ENCODE assay signal across 19 cellular contexts in genomic region chr1:177230228-177231016, GRCh38. TPM values are rescaled to one million over a fixed set of nuclear protein-coding genes. Genes with fewer than 3 reads are reported as not detected.
DNase-seq lines count a peak whose midpoint lies in the region; ATAC-seq, FAIRE-seq and TF ChIP-seq lines count a peak whose summit lies in the region.
"Had no signal": no experiment of that assay in that cellular context is flagged by ENCODE, and none has a peak within 500 bp of the region (broad histone marks: within the 10 kb centered on the region; RNA-seq: fewer than 3 reads in every experiment).

No MANE protein-coding gene starts in this region.

- no peaks in the 10 kb centered on the region for H3K23me2 ChIP-seq in H1 (ENCODE audit: low read depth, low read length)

- H3K27me3 ChIP-seq in cardiac muscle cell (no peaks in the 10 kb centered on the region), right atrium auricular region (no peaks in the 10 kb centered on the region), H1 (replicated peaks in 1 of 4; ENCODE audit: control insufficient read depth in 3 of 4, extremely low read depth in 1 of 4, insufficient read depth in 3 of 4, low read length in 3 of 4) (no peaks in the 10 kb centered on the region), right cardiac atrium (ENCODE audit: control insufficient read depth, insufficient read depth) (no peaks in the 10 kb centered on the region)
- H3K27me3 ChIP-seq: BE2C had no signal

- no peak overlapping the region for H3K14ac ChIP-seq in H1 (ENCODE audit: insufficient read length)

- H3K9me3 ChIP-seq in cardiac muscle cell (ENCODE audit: low read depth) (no peaks in the 10 kb centered on the region), right atrium auricular region (no peaks in the 10 kb centered on the region), H1 (ENCODE audit: insufficient read depth in 2 of 2, low read depth in 1 of 2, low read length in 1 of 2) (no peaks in the 10 kb centered on the region), right cardiac atrium (ENCODE audit: control insufficient read depth, low read length) (no peaks in the 10 kb centered on the region)
- H3K9me3 ChIP-seq: A549, BE2C had no signal

- no peak overlapping the region for H4K5ac ChIP-seq in H1 (ENCODE audit: insufficient read length, low read depth, low read length)

- no peak overlapping the region for H3K4me3 ChIP-seq in cardiac muscle cell
- H3K4me3 ChIP-seq in right atrium auricular region: no peak overlapping the region
- H3K4me3 ChIP-seq in H1 (ENCODE audit: extremely low read depth in 1 of 4, insufficient read depth in 2 of 4, low read depth in 3 of 4, low read length in 4 of 4): no peak overlapping the region
- H3K4me3 ChIP-seq in right cardiac atrium (ENCODE audit: low read length): no peak overlapping the region
- H3K4me3 ChIP-seq: A549, GM12878 had no signal

- no peak overlapping the region for H3K4ac ChIP-seq in H1 (replicated peaks; ENCODE audit: insufficient read length, low read depth, low read length)

- POLR2A ChIA-PET in H1 (lab: Charles Lee; ENCODE audit: partially characterized antibody): no interaction called here

- H2AFZ ChIP-seq in H1 (ENCODE audit: low read length): peak overlapping the region; percentile 23; the same call in 1 of the 2 replicates

- H4K8ac ChIP-seq in H1 (ENCODE audit: extremely low read depth, insufficient read depth, low read length): peak overlapping the region; percentile 69; the same call in 1 of the 2 replicates

- H3K27ac ChIP-seq in cardiac muscle cell (peak overlapping the region; percentile 83), right atrium auricular region (no peak overlapping the region), H1 (ENCODE audit: low read depth, low read length) (no peak overlapping the region), right cardiac atrium (ENCODE audit: low read length) (no peak overlapping the region)
- H3K27ac ChIP-seq: A549, C4-2B had no signal

- intact Hi-C loops in right cardiac atrium (cut with DNase I): no loop called here

- no peaks in the 10 kb centered on the region for H3K36me3 ChIP-seq in cardiac muscle cell
- H3K36me3 ChIP-seq in right atrium auricular region: no peaks in the 10 kb centered on the region
- H3K36me3 ChIP-seq in H1 (ENCODE audit: control insufficient read depth in 2 of 4, insufficient read depth in 4 of 4, low read length in 3 of 4): no peaks in the 10 kb centered on the region
- H3K36me3 ChIP-seq: BE2C had no signal

- FAIRE-seq in H1 (lab: Jason Lieb, UNC): no peak
- FAIRE-seq: A549, GM12878, GM18507, H54 had no signal

- H2BK120ac ChIP-seq in H1 (replicated peaks; ENCODE audit: low read depth, low read length): no peak overlapping the region

- 83% methylated on average over 4 of the region's 4 CpGs; no CpG with 5 or more reads in 1 of the 2 experiments for WGBS in H1 (ENCODE audit: extremely low coverage in 1 of 2, insufficient coverage in 1 of 2, insufficient read length in 1 of 2, insufficient replicate concordance in 2 of 2, low coverage in 1 of 2, low lambda C conversion rate in 2 of 2, missing lambda C conversion rate in 1 of 2), 2 experiments
- WGBS in right cardiac atrium: 73% methylated on average over 4 of the region's 4 CpGs

- TF ChIP-seq EP300 in H1 (IDR thresholded peaks at IDR 0.05; ENCODE audit: borderline replicate concordance in 1 of 2, low read depth in 2 of 2, low read length in 2 of 2): no peak

- H2BK20ac ChIP-seq in H1 (ENCODE audit: low read length): no peak overlapping the region

- CTCF ChIA-PET in H1 (lab: Charles Lee; ENCODE audit: partially characterized antibody): interaction anchor here (0.9 to 1.6 kb wide), 5 partner anchors 8 to 49 kb away, joined by 3 to 9 read pairs (median 6); no protein-coding TSS in a partner anchor

- H3K18ac ChIP-seq in H1 (ENCODE audit: extremely low read depth, low read length): no peak overlapping the region

- no peak overlapping the region for H3K23ac ChIP-seq in H1 (ENCODE audit: insufficient read length)

- no peak for TF ChIP-seq RAD21 in H1 (IDR thresholded peaks at IDR 0.05 in 1 of 2, conservative IDR thresholded peaks at IDR 0.05 in 1 of 2; ENCODE audit: low read depth in 2 of 2, low read length in 2 of 2)

- H2BK12ac ChIP-seq in H1 (ENCODE audit: low read depth, low read length): no peak overlapping the region

- H4K20me1 ChIP-seq in H1 (replicated peaks in 1 of 2; ENCODE audit: control insufficient read depth in 1 of 2, insufficient read depth in 2 of 2, low read length in 2 of 2): no peaks in the 10 kb centered on the region

- H3K9ac ChIP-seq in H1 (replicated peaks in 1 of 4; ENCODE audit: extremely low read depth in 1 of 4, low read depth in 3 of 4, low read length in 3 of 4): no peak overlapping the region

- H3K4me1 ChIP-seq in cardiac muscle cell (ENCODE audit: low read depth) (peaks cover 17% of the 10 kb centered on the region), right atrium auricular region (no peaks in the 10 kb centered on the region), H1 (replicated peaks in 1 of 4; ENCODE audit: control insufficient read depth in 3 of 4, insufficient read depth in 4 of 4, low read length in 3 of 4) (peaks cover 0 to 6% (median 2%) of the 10 kb centered on the region in 4 experiments; a peak in 3 of 7 replicates), right cardiac atrium (ENCODE audit: control insufficient read depth, insufficient read depth, low read length) (no peaks in the 10 kb centered on the region)
- H3K4me1 ChIP-seq: BE2C had no signal

- no peak overlapping the region for H4K91ac ChIP-seq in H1 (replicated peaks; ENCODE audit: insufficient read length, low read length)

- no peaks in the 10 kb centered on the region for H3K79me2 ChIP-seq in H1 (ENCODE audit: control insufficient read depth in 1 of 2, insufficient read depth in 2 of 2, low read length in 2 of 2)

- ATAC-seq in right cardiac atrium (peak; percentile 23 to 29), GM21381 (IDR thresholded peaks at IDR 0.05; ENCODE audit: unreplicated experiment) (no peak), GM21825 (IDR thresholded peaks at IDR 0.05; ENCODE audit: unreplicated experiment) (no peak)
- ATAC-seq: A549, GM12878, HCT116 had no signal

- no peak overlapping the region for H2BK15ac ChIP-seq in H1 (ENCODE audit: low read length)

- H3K4me2 ChIP-seq in H1 (ENCODE audit: insufficient read depth in 1 of 2, low read depth in 2 of 2, low read length in 2 of 2): 0 out of 4 replicates have a peak overlapping the region, but pooled peaks of 1 of the 2 experiments have one; percentile 13
- H3K4me2 ChIP-seq: A549 had no signal

- H3K56ac ChIP-seq in H1 (replicated peaks; ENCODE audit: insufficient read length, low read depth, low read length): no peak overlapping the region

- H2BK5ac ChIP-seq in H1 (ENCODE audit: low read depth, low read length): no peak overlapping the region

- DNase-seq in cardiac muscle cell (ENCODE audit: low read depth in 1 of 2, low spot score in 1 of 2) (peak in 1 of 2 donors; percentile 50), right atrium auricular region (ENCODE audit: low spot score) (no peak), H1 (ENCODE audit: low read depth in 1 of 2, low spot score in 2 of 2) (no peak), right cardiac atrium (no peak), HuH-7 (ENCODE audit: low spot score) (no peak)
- DNase-seq: BE2C; CD4-positive, alpha-beta memory T cell; DMS79; IMR-90 had no signal

- TF ChIP-seq POLR2A in H1 (IDR thresholded peaks at IDR 0.05; ENCODE audit: control extremely low read depth in 1 of 2, low read depth in 2 of 2, low read length in 2 of 2): no peak

- TF ChIP-seq CTCF in cardiac muscle cell (IDR thresholded peaks at IDR 0.05; ENCODE audit: low read depth, low read length) (no peak), right atrium auricular region (IDR thresholded peaks at IDR 0.05) (no peak), H1 (IDR thresholded peaks at IDR 0.05; ENCODE audit: control extremely low read depth in 1 of 3, insufficient read depth in 1 of 3, low read depth in 1 of 3, low read length in 3 of 3) (no peak)

- no peaks in the 10 kb centered on the region; the same call in 1 of the 2 replicates for H3K79me1 ChIP-seq in H1 (ENCODE audit: low read depth, low read length)

- no peak overlapping the region for H2AK5ac ChIP-seq in H1 (ENCODE audit: low read depth, low read length)

TF ChIP-seq in H1, 55 proteins besides CTCF, POLR2A, EP300 and RAD21 (continues in another document):
- TF ChIP-seq POU5F1 (IDR thresholded peaks at IDR 0.05; ENCODE audit: low read depth, low read length) (no peak), ATF2 (IDR thresholded peaks at IDR 0.05; ENCODE audit: low read length) (no peak), NRF1 (IDR thresholded peaks at IDR 0.05; ENCODE audit: low read depth, low read length) (no peak), HDAC2 (IDR thresholded peaks at IDR 0.05; ENCODE audit: borderline replicate concordance in 1 of 2, low read depth in 2 of 2, low read length in 2 of 2) (no peak), HDAC6 (IDR thresholded peaks at IDR 0.05; ENCODE audit: low read depth, low read length) (no peak), CBX8 (IDR thresholded peaks at IDR 0.05; ENCODE audit: borderline replicate concordance, low read depth, low read length) (no peak), RXRA (IDR thresholded peaks at IDR 0.05; ENCODE audit: insufficient read depth, low read depth, low read length) (no peak), JUN (IDR thresholded peaks at IDR 0.05; ENCODE audit: low read depth, low read length) (no peak)

RNA-seq across cellular contexts. Expression of gene BRINP2, which starts 59.7 kb away (rescaled TPM):
- total RNA-seq in cardiac muscle cell (8.9 and 20.6 TPM in 2 replicates), right atrium auricular region (1 to 10 TPM in 1 of 2 donors, under 1 TPM in 1; 0.96 to 1.1 TPM), right cardiac atrium (under 1 TPM; 0.17 to 0.33 (median 0.20) TPM)
- polyA plus RNA-seq in cardiac muscle cell (11.5 and 26.1 TPM in 2 replicates), H1 (2011; rRNA removed) (0.22 and 0.42 TPM in 2 replicates), right cardiac atrium (0.20 TPM)
- 0.39 and 0.42 TPM in 2 replicates for total RNA-seq in H1 (2021; fragmentation: NEBNext Ultra II Directional; extraction: Animal tissue kit (Norgen Biotek cat#: 25700))
- 0.32 TPM for polyA plus RNA-seq in H1 (2011; cell fraction: cytosol; rRNA removed)
- polyA plus RNA-seq in H1 (2011; cell fraction: nucleus; rRNA removed): 0.68 TPM
- polyA plus RNA-seq in H1 (2012, experiment 1 of 2): 0.30 to 0.42 TPM (median 0.34 TPM) in 4 replicates
- 0.08 TPM for polyA plus RNA-seq in H1 (2012, experiment 2 of 2)
- 0.41 TPM for polyA plus RNA-seq in H1 (2013, experiment 1 of 2)
- 0.40 TPM for polyA plus RNA-seq in H1 (2013, experiment 2 of 2)
- polyA minus RNA-seq in H1 (2011; rRNA and poly(A)+ RNA removed): 0.76 and 1.1 TPM in 2 replicates
- polyA minus RNA-seq in H1 (2011; cell fraction: cytosol; rRNA and poly(A)+ RNA removed): not detected
- 0.20 TPM for polyA minus RNA-seq in H1 (2011; cell fraction: nucleus; rRNA and poly(A)+ RNA removed)
- total RNA-seq: CD4-positive, alpha-beta memory T cell; G401; GM12878; IMR-90 had no signal
- polyA plus RNA-seq: AG04450; CD4-positive, alpha-beta memory T cell; IMR-90 had no signal

Comparison
In these comparisons a context has a peak if more than half of its experiments do, and no peak if none do; other contexts are left out.
1. ATAC-seq: peak in right cardiac atrium (2 of 2); none in GM21381 (single experiment) and GM21825 (single experiment).